In the genomic region with DNA sequence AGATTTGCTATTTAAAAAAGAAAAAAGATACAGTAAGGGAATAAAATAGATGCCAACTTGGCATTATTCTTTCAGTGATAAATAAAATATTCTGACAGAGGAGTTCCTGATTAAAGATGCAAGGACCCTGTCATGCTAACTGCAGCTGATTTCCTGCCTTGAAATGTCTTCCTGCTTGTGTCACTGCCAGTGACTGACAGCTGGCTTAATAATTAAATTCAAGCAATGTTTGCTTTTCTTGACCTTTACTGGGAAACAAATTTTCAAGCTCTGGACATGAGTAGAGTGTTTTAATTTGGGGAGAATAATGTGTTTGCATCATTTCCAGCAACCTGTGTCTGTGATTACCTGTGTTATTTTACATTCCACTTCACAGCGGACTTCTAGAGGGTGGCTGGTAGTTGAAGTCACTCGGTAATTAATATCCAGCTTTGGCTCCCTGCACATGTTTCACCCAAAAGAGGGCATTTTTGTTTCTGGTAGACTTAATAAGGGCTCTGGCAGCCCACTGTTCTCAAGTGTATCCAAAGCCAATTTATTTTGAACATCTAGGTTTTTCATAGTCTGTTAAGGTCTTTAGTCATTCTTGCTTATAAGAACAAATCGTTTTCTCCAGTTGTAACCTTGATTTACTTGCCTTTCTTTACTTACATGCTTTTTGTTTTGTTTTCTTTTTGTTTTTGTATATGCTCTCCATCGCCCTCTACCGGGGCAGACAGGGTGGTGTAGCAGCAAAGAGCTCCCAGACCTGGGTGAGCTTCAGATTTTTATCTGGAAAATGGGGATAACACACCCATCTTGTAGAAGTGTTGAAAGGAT, we compare ENCODE assay signal across 8 cellular contexts. TPM values are rescaled to one million over a fixed set of nuclear protein-coding genes. Genes with fewer than 3 reads are reported as not detected.
DNase-seq lines count a peak whose midpoint lies in the region; ATAC-seq and TF ChIP-seq lines count a peak whose summit lies in the region.

No MANE protein-coding gene starts in this region.

- TF ChIP-seq CTCF in left ventricle myocardium inferior (IDR thresholded peaks at IDR 0.05; ENCODE audit: borderline replicate concordance) (peak; percentile 83), omental fat pad (IDR thresholded peaks at IDR 0.05) (no peak)

- peak overlapping the region; percentile 46 for H3K4me3 ChIP-seq in left ventricle myocardium inferior

- peaks cover 13% of the 10 kb centered on the region for H3K4me1 ChIP-seq in left ventricle myocardium inferior

- peak overlapping the region; percentile 81 for H3K27ac ChIP-seq in left ventricle myocardium inferior (replicated peaks)

- intact Hi-C loops in left ventricle myocardium inferior (cut with micrococcal nuclease) = no loop called here

- ATAC-seq in HG02981 (IDR thresholded peaks at IDR 0.05; ENCODE audit: unreplicated experiment) = peak; percentile 70
- ATAC-seq in omental fat pad (ENCODE audit: low FRiP score) = no peak

- no peaks in the 10 kb centered on the region for H3K27me3 ChIP-seq in left ventricle myocardium inferior (ENCODE audit: low read depth)

- H3K9me3 ChIP-seq in left ventricle myocardium inferior (replicated peaks) = peaks cover 11% of the 10 kb centered on the region

- DNase-seq in DMS 273 (lab: John Stamatoyannopoulos, UW; ENCODE audit: unreplicated experiment) (peak; percentile 67), DMS 273 treated with DMSO at 0.1 percent for 48 hours (lab: John Stamatoyannopoulos, UW) (no peak), RPMI8226 (peak; percentile 51), left ventricle myocardium inferior (peak; percentile 21), omental fat pad (ENCODE audit: low spot score) (no peak)
- peak; percentile 54 for DNase-seq in activated naive CD4-positive, alpha-beta T cell treated with Interleukin-2 at 50 U/mL for 16 hours
- peak; percentile 33 for DNase-seq in stimulated activated CD4-positive, alpha-beta T cell treated with anti-CD3 and anti-CD28 coated beads, Interleukin-12 subunit alpha, Interleukin-12 subunit beta, amount 100 ng/mL, for 4 hours

- no peaks in the 10 kb centered on the region for H3K36me3 ChIP-seq in left ventricle myocardium inferior

RNA-seq across cellular contexts. Expression of a gene that starts 48.5 kb away (rescaled TPM):
- total RNA-seq in left ventricle myocardium inferior (not detected), omental fat pad (1 to 10 TPM in 2 of 4 donors, under 1 TPM in 2; 0.46 to 3.6 (median 1.3) TPM)

Comparison
In these comparisons a context has a peak if more than half of its experiments do, and no peak if none do; other contexts are left out.
1. DNase-seq: peak in DMS 273 (single experiment), RPMI8226 (single experiment), activated naive CD4-positive, alpha-beta T cell treated with Interleukin-2 at 50 U/mL for 16 hours (single experiment), left ventricle myocardium inferior (single experiment) and stimulated activated CD4-positive, alpha-beta T cell treated with anti-CD3 and anti-CD28 coated beads, Interleukin-12 subunit alpha, Interleukin-12 subunit beta, amount 100 ng/mL, for 4 hours (single experiment); none in DMS 273 treated with DMSO at 0.1 percent for 48 hours (single experiment) and omental fat pad (single experiment).